In the genomic region with DNA sequence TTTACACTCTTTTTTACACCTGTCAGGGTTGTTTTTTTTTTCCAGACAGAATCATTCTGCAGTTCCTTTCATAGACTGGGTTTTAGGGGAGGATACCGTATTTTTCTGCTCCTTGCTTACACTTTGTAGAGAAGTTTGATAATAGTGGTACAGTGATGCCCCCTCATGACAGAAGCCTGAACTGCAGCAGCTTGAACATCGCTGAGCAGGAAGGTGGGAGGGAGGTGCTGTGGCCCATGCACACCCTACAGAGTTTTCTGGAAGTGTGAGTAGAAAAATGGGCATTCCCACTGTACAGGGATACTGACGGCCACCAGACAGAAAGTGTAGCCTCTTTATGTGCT, we compare ENCODE assay signal across 8 cellular contexts. TPM values are rescaled to one million over a fixed set of nuclear protein-coding genes. Genes with fewer than 3 reads are reported as not detected.
A peak's percentile ranks its signal among the peaks of the same experiment; 100 is the strongest.
DNase-seq lines count a peak whose midpoint lies in the region; ATAC-seq and TF ChIP-seq lines count a peak whose summit lies in the region.

No MANE protein-coding gene starts in this region.

- no TSS peak for BruUV-seq in mammary epithelial cell (replicated peaks; lab: Mats Ljungman, UMichigan)

- H3K27ac ChIP-seq in VCaP (no peak overlapping the region), mammary epithelial cell (ENCODE audit: insufficient read depth, low read depth, low read length) (no peak overlapping the region)

- H3K9ac ChIP-seq in mammary epithelial cell (ENCODE audit: insufficient read depth, low read length) = no peak overlapping the region

- in situ Hi-C loops in mammary epithelial cell (cut with MboI; ENCODE audit: low sequenced_read_pairs in 2 of 2) = loop anchor here (10.0 to 25.0 kb wide), 3 partner anchors 110 to 252 kb away; a partner anchor contains a TSS

- TF ChIP-seq CTCF in VCaP (conservative IDR thresholded peaks at IDR 0.05) (peak; percentile 67), mammary epithelial cell (conservative IDR thresholded peaks at IDR 0.05 in 1 of 2, IDR thresholded peaks at IDR 0.05 in 1 of 2; ENCODE audit: extremely low read depth in 1 of 2, insufficient read depth in 1 of 2, low read depth in 1 of 2, low read length in 2 of 2) (peak; percentile 86 to 97)

- H3K4me2 ChIP-seq in mammary epithelial cell (ENCODE audit: insufficient read depth, low read depth, low read length) = peak overlapping the region; percentile 64

- peak; percentile 91 for ATAC-seq in HG02884 (IDR thresholded peaks at IDR 0.05; ENCODE audit: unreplicated experiment)

- CTCF ChIA-PET in mammary epithelial cell (lab: Charles Lee; ENCODE audit: low non-redundant PET) = no interaction called here

- DNase-seq in NK-92 treated with Interleukin-12 subunit alpha and Interleukin-12 subunit beta, amount 100 ng/mL, for 24 hours (lab: John Stamatoyannopoulos, UW) = peak; percentile 10
- DNase-seq in NK-92 (lab: John Stamatoyannopoulos, UW; ENCODE audit: unreplicated experiment) (no peak), NCI-H2029 treated with DMSO at 0.1 percent for 48 hours (lab: John Stamatoyannopoulos, UW) (peak; percentile 24), mammary epithelial cell (peak; percentile 66), kidney glomerular epithelial cell (lab: John Stamatoyannopoulos, UW) (peak; percentile 74)
- peak; percentile 79 to 82 for DNase-seq in stimulated activated CD4-positive, alpha-beta T cell treated with anti-CD3 and anti-CD28 coated beads, Interleukin-2, amount 100 ng/mL, for 24 hours

- dilution Hi-C loops in mammary epithelial cell (cut with HindIII; ENCODE audit: low sequenced_read_pairs) = no loop called here

- no peaks in the 10 kb centered on the region for H3K36me3 ChIP-seq in mammary epithelial cell (ENCODE audit: insufficient read depth, low read length)

- intact Hi-C loops in mammary epithelial cell (cut with micrococcal nuclease) = loop anchor here (1.0 to 5.0 kb wide), 6 partner anchors 22 to 253 kb away; a partner anchor contains a TSS

- H3K27me3 ChIP-seq in mammary epithelial cell (ENCODE audit: insufficient read depth, low read length) = no peaks in the 10 kb centered on the region

- peak overlapping the region; percentile 85 for H2AFZ ChIP-seq in mammary epithelial cell (ENCODE audit: low read depth, low read length)

- peak overlapping the region; percentile 32 to 38 (median 35) for H3K4me3 ChIP-seq in mammary epithelial cell (replicated peaks in 1 of 3; ENCODE audit: insufficient read depth in 1 of 3, low read depth in 2 of 3, low read length in 3 of 3)

- no peaks in the 10 kb centered on the region for H3K9me3 ChIP-seq in mammary epithelial cell (replicated peaks; ENCODE audit: insufficient read depth, low read length)

- H3K79me2 ChIP-seq in mammary epithelial cell (ENCODE audit: insufficient read depth, low read length) = no peaks in the 10 kb centered on the region

- WGBS in mammary epithelial cell (ENCODE audit: low coverage, missing lambda C conversion rate) = 15% methylated on average over 2 of the region's 3 CpGs

- H4K20me1 ChIP-seq in mammary epithelial cell (ENCODE audit: insufficient read depth, low read length) = no peaks in the 10 kb centered on the region

- peaks cover 4% of the 10 kb centered on the region for H3K4me1 ChIP-seq in mammary epithelial cell (ENCODE audit: insufficient read depth, low read length)

RNA-seq across cellular contexts. Expression of a gene that starts 54.5 kb away (rescaled TPM):
- total RNA-seq in mammary epithelial cell = under 1 TPM; 0.14 to 0.50 TPM
- polyA plus RNA-seq in mammary epithelial cell = 0.06 TPM
- not detected for polyA minus RNA-seq in mammary epithelial cell
